Comparison of ENCODE assay signal across 1 cellular context in the genomic region with DNA sequence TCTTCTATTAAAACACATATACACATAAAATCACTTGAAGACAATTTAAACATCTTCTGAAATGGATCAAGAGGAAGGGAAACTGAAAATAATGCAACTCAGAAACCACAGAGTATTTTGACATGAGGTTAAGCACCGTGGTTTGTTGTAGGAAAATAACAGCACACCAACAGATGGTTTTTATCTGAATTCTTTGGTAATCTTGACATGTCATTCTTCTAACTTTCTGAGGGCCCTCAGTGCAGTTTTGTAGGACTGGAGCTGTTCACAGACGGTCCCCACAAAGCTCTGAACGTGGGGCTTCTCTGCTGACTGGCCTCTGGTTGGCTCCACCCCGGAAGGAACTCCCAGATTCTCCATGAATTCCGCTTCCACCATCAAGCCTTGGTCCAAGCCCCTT.
TF ChIP-seq lines count a peak whose summit lies in the region.

No MANE protein-coding gene starts in this region.

TF ChIP-seq in GM23338, 12 proteins besides CTCF, POLR2A, EP300 and RAD21 (continued from another document):
- TF ChIP-seq, protein P1, sequence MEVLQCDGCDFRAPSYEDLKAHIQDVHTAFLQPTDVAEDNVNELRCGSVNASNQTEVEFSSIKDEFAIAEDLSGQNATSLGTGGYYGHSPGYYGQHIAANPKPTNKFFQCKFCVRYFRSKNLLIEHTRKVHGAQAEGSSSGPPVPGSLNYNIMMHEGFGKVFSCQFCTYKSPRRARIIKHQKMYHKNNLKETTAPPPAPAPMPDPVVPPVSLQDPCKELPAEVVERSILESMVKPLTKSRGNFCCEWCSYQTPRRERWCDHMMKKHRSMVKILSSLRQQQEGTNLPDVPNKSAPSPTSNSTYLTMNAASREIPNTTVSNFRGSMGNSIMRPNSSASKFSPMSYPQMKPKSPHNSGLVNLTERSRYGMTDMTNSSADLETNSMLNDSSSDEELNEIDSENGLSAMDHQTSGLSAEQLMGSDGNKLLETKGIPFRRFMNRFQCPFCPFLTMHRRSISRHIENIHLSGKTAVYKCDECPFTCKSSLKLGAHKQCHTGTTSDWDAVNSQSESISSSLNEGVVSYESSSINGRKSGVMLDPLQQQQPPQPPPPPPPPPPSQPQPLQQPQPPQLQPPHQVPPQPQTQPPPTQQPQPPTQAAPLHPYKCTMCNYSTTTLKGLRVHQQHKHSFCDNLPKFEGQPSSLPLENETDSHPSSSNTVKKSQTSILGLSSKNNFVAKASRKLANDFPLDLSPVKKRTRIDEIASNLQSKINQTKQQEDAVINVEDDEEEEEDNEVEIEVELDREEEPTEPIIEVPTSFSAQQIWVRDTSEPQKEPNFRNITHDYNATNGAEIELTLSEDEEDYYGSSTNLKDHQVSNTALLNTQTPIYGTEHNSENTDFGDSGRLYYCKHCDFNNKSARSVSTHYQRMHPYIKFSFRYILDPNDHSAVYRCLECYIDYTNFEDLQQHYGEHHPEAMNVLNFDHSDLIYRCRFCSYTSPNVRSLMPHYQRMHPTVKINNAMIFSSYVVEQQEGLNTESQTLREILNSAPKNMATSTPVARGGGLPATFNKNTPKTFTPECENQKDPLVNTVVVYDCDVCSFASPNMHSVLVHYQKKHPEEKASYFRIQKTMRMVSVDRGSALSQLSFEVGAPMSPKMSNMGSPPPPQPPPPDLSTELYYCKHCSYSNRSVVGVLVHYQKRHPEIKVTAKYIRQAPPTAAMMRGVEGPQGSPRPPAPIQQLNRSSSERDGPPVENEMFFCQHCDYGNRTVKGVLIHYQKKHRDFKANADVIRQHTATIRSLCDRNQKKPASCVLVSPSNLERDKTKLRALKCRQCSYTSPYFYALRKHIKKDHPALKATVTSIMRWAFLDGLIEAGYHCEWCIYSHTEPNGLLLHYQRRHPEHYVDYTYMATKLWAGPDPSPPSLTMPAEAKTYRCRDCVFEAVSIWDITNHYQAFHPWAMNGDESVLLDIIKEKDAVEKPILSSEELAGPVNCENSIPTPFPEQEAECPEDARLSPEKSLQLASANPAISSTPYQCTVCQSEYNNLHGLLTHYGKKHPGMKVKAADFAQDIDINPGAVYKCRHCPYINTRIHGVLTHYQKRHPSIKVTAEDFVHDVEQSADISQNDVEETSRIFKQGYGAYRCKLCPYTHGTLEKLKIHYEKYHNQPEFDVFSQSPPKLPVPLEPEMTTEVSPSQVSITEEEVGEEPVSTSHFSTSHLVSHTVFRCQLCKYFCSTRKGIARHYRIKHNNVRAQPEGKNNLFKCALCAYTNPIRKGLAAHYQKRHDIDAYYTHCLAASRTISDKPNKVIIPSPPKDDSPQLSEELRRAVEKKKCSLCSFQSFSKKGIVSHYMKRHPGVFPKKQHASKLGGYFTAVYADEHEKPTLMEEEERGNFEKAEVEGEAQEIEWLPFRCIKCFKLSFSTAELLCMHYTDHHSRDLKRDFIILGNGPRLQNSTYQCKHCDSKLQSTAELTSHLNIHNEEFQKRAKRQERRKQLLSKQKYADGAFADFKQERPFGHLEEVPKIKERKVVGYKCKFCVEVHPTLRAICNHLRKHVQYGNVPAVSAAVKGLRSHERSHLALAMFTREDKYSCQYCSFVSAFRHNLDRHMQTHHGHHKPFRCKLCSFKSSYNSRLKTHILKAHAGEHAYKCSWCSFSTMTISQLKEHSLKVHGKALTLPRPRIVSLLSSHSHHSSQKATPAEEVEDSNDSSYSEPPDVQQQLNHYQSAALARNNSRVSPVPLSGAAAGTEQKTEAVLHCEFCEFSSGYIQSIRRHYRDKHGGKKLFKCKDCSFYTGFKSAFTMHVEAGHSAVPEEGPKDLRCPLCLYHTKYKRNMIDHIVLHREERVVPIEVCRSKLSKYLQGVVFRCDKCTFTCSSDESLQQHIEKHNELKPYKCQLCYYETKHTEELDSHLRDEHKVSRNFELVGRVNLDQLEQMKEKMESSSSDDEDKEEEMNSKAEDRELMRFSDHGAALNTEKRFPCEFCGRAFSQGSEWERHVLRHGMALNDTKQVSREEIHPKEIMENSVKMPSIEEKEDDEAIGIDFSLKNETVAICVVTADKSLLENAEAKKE (CRISPR knock-in tag; IDR thresholded peaks at IDR 0.05): no peak
- TF ChIP-seq JUNB (IDR thresholded peaks at IDR 0.05; ENCODE audit: unreplicated experiment): no peak
- TF ChIP-seq EZH2phosphoT487 (IDR thresholded peaks at IDR 0.05; ENCODE audit: unreplicated experiment): no peak
- no peak for TF ChIP-seq POLR2AphosphoS5 (IDR thresholded peaks at IDR 0.05; ENCODE audit: low read depth)
- no peak for TF ChIP-seq NANOG (IDR thresholded peaks at IDR 0.05; ENCODE audit: borderline replicate concordance)
- TF ChIP-seq, protein P2, sequence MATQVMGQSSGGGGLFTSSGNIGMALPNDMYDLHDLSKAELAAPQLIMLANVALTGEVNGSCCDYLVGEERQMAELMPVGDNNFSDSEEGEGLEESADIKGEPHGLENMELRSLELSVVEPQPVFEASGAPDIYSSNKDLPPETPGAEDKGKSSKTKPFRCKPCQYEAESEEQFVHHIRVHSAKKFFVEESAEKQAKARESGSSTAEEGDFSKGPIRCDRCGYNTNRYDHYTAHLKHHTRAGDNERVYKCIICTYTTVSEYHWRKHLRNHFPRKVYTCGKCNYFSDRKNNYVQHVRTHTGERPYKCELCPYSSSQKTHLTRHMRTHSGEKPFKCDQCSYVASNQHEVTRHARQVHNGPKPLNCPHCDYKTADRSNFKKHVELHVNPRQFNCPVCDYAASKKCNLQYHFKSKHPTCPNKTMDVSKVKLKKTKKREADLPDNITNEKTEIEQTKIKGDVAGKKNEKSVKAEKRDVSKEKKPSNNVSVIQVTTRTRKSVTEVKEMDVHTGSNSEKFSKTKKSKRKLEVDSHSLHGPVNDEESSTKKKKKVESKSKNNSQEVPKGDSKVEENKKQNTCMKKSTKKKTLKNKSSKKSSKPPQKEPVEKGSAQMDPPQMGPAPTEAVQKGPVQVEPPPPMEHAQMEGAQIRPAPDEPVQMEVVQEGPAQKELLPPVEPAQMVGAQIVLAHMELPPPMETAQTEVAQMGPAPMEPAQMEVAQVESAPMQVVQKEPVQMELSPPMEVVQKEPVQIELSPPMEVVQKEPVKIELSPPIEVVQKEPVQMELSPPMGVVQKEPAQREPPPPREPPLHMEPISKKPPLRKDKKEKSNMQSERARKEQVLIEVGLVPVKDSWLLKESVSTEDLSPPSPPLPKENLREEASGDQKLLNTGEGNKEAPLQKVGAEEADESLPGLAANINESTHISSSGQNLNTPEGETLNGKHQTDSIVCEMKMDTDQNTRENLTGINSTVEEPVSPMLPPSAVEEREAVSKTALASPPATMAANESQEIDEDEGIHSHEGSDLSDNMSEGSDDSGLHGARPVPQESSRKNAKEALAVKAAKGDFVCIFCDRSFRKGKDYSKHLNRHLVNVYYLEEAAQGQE (IDR thresholded peaks at IDR 0.05; ENCODE audit: unreplicated experiment): no peak
- TF ChIP-seq, protein P3, sequence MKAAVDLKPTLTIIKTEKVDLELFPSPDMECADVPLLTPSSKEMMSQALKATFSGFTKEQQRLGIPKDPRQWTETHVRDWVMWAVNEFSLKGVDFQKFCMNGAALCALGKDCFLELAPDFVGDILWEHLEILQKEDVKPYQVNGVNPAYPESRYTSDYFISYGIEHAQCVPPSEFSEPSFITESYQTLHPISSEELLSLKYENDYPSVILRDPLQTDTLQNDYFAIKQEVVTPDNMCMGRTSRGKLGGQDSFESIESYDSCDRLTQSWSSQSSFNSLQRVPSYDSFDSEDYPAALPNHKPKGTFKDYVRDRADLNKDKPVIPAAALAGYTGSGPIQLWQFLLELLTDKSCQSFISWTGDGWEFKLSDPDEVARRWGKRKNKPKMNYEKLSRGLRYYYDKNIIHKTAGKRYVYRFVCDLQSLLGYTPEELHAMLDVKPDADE (IDR thresholded peaks at IDR 0.05): no peak
- TF ChIP-seq EZH2 (IDR thresholded peaks at IDR 0.05; ENCODE audit: low read depth, unreplicated experiment): no peak
- no peak for TF ChIP-seq STAT1 (IDR thresholded peaks at IDR 0.05; ENCODE audit: unreplicated experiment)
